Comparison of ENCODE assay signal across 8 cellular contexts in genomic region chr12:116455540-116456306, GRCh38.
DNase-seq lines count a peak whose midpoint lies in the region; ATAC-seq and TF ChIP-seq lines count a peak whose summit lies in the region.

No MANE protein-coding gene starts in this region.

- TF ChIP-seq CTCF in nephron progenitor cell (IDR thresholded peaks at IDR 0.05), result no peak

- H3K4me3 ChIP-seq in esophagus (ENCODE audit: low read depth in 1 of 2, low read length in 2 of 2), result no peak overlapping the region

- peaks cover 57% of the 10 kb centered on the region for H3K4me1 Mint-ChIP-seq in nephron progenitor cell

- no peaks in the 10 kb centered on the region for H3K36me3 Mint-ChIP-seq in nephron progenitor cell (ENCODE audit: low read depth)

- H3K27ac ChIP-seq in esophagus (ENCODE audit: low read depth in 2 of 2, low read length in 1 of 2), result peak overlapping the region; percentile 60 to 74

- H3K4me3 Mint-ChIP-seq in nephron progenitor cell, result peak overlapping the region; percentile 24

- H3K27me3 ChIP-seq in esophagus (ENCODE audit: control insufficient read depth in 1 of 2, insufficient read depth in 2 of 2, low read length in 2 of 2), result no peaks in the 10 kb centered on the region

- H3K9me3 Mint-ChIP-seq in nephron progenitor cell, result no peaks in the 10 kb centered on the region

- peak overlapping the region; percentile 99 for H3K27ac Mint-ChIP-seq in nephron progenitor cell

- no peaks in the 10 kb centered on the region for H3K9me3 ChIP-seq in esophagus (ENCODE audit: control insufficient read depth in 2 of 2, insufficient read depth in 1 of 2, low read depth in 1 of 2, low read length in 1 of 2)

- peak; percentile 83 for DNase-seq in CD1c-positive myeloid dendritic cell (ENCODE audit: extremely low spot score)
- peak; percentile 83 for DNase-seq in NCI-H2227 (lab: John Stamatoyannopoulos, UW; ENCODE audit: unreplicated experiment)
- peak; percentile 76 for DNase-seq in nephron progenitor cell
- no peak for DNase-seq in NCI-H1417 treated with DMSO at 0.1 percent for 48 hours (lab: John Stamatoyannopoulos, UW)
- DNase-seq in activated effector memory CD4-positive, alpha-beta T cell treated with anti-CD3 and anti-CD28 coated beads, Interleukin-2, amount 50 U/mL, for 16 hours, result no peak
- no peak for DNase-seq in NCI-H1694 (lab: John Stamatoyannopoulos, UW)

- 17 to 21% methylated on average over 15 of the region's 15 CpGs for WGBS in esophagus, 2 donors

- H3K36me3 ChIP-seq in esophagus (ENCODE audit: control insufficient read depth in 2 of 2, insufficient read depth in 2 of 2, low read length in 1 of 2), result no peaks in the 10 kb centered on the region

- peaks cover 7% of the 10 kb centered on the region for H3K27me3 Mint-ChIP-seq in nephron progenitor cell (ENCODE audit: low read depth, poor library complexity)

- H3K4me1 ChIP-seq in esophagus (ENCODE audit: control insufficient read depth in 2 of 2, insufficient read depth in 2 of 2, low read length in 1 of 2), result peaks cover 0 to 10% of the 10 kb centered on the region in 2 donors

- no peak for ATAC-seq in HG02798 (IDR thresholded peaks at IDR 0.05; ENCODE audit: poor library complexity, unreplicated experiment)

Comparison
In these comparisons a context has a peak if more than half of its experiments do, and no peak if none do; other contexts are left out.
1. DNase-seq: peak in CD1c-positive myeloid dendritic cell (single experiment), NCI-H2227 (single experiment) and nephron progenitor cell (single experiment); none in NCI-H1417 treated with DMSO at 0.1 percent for 48 hours (single experiment), activated effector memory CD4-positive, alpha-beta T cell treated with anti-CD3 and anti-CD28 coated beads, Interleukin-2, amount 50 U/mL, for 16 hours (single experiment) and NCI-H1694 (single experiment).